1 cellular context compared by ENCODE assay signal in the genomic region with DNA sequence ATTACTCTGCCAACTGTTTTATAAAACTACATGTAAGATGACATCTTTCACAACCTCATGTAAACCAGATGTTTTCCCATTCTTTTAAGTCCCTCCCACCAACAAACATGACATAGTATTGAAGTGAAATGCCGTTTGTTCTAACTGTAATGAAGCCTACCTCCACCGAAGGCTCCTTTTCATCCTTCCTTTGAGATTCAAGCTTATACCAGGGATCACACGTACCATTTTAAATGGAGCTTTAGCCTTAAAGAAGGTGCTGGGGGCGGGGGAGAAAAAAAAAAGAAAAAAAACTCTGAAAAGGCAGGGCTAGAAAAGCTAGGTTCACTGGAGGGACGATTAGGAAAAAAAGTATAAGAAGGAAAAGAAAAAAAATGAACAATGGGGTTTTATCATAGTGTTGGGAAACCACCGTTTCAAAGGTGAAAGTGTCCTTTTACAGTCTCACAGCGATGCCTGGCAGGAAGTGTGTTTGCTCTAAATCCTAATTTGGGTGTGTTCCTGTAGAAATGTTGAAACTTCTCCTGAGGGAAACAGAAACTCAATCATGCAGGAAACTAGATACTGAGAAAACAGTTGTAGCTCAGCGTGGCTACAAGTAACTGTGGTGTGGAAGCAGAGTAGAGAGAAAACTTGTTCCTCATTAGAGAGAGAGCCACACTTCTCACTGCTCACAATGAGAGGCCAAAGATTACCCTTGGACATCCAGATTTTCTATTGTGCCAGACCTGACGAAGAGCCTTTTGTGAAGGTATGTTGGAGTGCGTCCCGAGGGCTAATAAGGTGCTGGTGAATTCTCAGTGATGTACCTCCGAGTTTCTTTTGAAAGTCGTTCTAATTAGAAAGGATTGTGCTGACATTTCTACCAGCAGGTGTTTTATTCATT.
TF ChIP-seq lines count a peak whose summit lies in the region.

No MANE protein-coding gene starts in this region.

TF ChIP-seq in HEK293, 187 proteins besides CTCF, POLR2A, EP300 and RAD21 (continued from another document):
- no peak for TF ChIP-seq HOXC10 (CRISPR knock-in tag; IDR thresholded peaks at IDR 0.05)
- TF ChIP-seq, protein P1, sequence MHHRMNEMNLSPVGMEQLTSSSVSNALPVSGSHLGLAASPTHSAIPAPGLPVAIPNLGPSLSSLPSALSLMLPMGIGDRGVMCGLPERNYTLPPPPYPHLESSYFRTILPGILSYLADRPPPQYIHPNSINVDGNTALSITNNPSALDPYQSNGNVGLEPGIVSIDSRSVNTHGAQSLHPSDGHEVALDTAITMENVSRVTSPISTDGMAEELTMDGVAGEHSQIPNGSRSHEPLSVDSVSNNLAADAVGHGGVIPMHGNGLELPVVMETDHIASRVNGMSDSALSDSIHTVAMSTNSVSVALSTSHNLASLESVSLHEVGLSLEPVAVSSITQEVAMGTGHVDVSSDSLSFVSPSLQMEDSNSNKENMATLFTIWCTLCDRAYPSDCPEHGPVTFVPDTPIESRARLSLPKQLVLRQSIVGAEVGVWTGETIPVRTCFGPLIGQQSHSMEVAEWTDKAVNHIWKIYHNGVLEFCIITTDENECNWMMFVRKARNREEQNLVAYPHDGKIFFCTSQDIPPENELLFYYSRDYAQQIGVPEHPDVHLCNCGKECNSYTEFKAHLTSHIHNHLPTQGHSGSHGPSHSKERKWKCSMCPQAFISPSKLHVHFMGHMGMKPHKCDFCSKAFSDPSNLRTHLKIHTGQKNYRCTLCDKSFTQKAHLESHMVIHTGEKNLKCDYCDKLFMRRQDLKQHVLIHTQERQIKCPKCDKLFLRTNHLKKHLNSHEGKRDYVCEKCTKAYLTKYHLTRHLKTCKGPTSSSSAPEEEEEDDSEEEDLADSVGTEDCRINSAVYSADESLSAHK (tag by site-specific recombination; IDR thresholded peaks at IDR 0.05) = peak; percentile 90
- TF ChIP-seq ZNF26 (tag by site-specific recombination; IDR thresholded peaks at IDR 0.05) = no peak
- no peak for TF ChIP-seq AEBP2 (tag by site-specific recombination; IDR thresholded peaks at IDR 0.05; ENCODE audit: borderline replicate concordance)
- TF ChIP-seq ZSCAN18 (tag by site-specific recombination; IDR thresholded peaks at IDR 0.05) = no peak
- no peak for TF ChIP-seq REPIN1 (tag by site-specific recombination; IDR thresholded peaks at IDR 0.05; ENCODE audit: low read depth)
- peak; percentile 11; the same call in 1 of the 2 replicates for TF ChIP-seq IKZF3 (tag by site-specific recombination; IDR thresholded peaks at IDR 0.05)
- TF ChIP-seq ZFP69B (tag by site-specific recombination; IDR thresholded peaks at IDR 0.05) = peak; percentile 63; the same call in 1 of the 2 replicates
- TF ChIP-seq INSM2 (tag by site-specific recombination; IDR thresholded peaks at IDR 0.05) = 0 out of 2 replicates have a peak, but pooled peaks have one; percentile 51
- TF ChIP-seq, protein P2, sequence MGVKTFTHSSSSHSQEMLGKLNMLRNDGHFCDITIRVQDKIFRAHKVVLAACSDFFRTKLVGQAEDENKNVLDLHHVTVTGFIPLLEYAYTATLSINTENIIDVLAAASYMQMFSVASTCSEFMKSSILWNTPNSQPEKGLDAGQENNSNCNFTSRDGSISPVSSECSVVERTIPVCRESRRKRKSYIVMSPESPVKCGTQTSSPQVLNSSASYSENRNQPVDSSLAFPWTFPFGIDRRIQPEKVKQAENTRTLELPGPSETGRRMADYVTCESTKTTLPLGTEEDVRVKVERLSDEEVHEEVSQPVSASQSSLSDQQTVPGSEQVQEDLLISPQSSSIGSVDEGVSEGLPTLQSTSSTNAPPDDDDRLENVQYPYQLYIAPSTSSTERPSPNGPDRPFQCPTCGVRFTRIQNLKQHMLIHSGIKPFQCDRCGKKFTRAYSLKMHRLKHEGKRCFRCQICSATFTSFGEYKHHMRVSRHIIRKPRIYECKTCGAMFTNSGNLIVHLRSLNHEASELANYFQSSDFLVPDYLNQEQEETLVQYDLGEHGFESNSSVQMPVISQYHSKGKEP (tag by site-specific recombination; IDR thresholded peaks at IDR 0.05) = 0 out of 2 replicates have a peak, but pooled peaks have one; percentile 41
- peak; percentile 77 for TF ChIP-seq ZIC2 (tag by site-specific recombination; IDR thresholded peaks at IDR 0.05)
- TF ChIP-seq, protein P3, sequence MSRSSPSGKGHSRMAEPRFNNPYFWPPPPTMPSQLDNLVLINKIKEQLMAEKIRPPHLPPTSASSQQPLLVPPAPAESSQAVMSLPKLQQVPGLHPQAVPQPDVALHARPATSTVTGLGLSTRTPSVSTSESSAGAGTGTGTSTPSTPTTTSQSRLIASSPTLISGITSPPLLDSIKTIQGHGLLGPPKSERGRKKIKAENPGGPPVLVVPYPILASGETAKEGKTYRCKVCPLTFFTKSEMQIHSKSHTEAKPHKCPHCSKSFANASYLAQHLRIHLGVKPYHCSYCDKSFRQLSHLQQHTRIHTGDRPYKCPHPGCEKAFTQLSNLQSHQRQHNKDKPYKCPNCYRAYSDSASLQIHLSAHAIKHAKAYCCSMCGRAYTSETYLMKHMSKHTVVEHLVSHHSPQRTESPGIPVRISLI (tag by site-specific recombination; IDR thresholded peaks at IDR 0.05) = peak; percentile 90
- TF ChIP-seq ZNF596 (tag by site-specific recombination; IDR thresholded peaks at IDR 0.05) = peak; percentile 93
- TF ChIP-seq TRIM28 (IDR thresholded peaks at IDR 0.05; ENCODE audit: borderline replicate concordance, low read length) = peak; percentile 58; the same call in 1 of the 2 replicates
- TF ChIP-seq ZNF600 (tag by site-specific recombination; IDR thresholded peaks at IDR 0.05) = peak; percentile 64; the same call in 1 of the 2 replicates
- peak; percentile 20; the same call in 1 of the 2 replicates for TF ChIP-seq ZNF18 (tag by site-specific recombination; IDR thresholded peaks at IDR 0.05)
- TF ChIP-seq, protein P4, sequence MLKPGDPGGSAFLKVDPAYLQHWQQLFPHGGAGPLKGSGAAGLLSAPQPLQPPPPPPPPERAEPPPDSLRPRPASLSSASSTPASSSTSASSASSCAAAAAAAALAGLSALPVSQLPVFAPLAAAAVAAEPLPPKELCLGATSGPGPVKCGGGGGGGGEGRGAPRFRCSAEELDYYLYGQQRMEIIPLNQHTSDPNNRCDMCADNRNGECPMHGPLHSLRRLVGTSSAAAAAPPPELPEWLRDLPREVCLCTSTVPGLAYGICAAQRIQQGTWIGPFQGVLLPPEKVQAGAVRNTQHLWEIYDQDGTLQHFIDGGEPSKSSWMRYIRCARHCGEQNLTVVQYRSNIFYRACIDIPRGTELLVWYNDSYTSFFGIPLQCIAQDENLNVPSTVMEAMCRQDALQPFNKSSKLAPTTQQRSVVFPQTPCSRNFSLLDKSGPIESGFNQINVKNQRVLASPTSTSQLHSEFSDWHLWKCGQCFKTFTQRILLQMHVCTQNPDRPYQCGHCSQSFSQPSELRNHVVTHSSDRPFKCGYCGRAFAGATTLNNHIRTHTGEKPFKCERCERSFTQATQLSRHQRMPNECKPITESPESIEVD (tag by site-specific recombination; IDR thresholded peaks at IDR 0.05) = peak; percentile 94
- TF ChIP-seq ZNF561 (tag by site-specific recombination; IDR thresholded peaks at IDR 0.05; ENCODE audit: borderline replicate concordance) = peak; percentile 39; the same call in 1 of the 2 replicates
- TF ChIP-seq ZEB2 (tag by site-specific recombination; IDR thresholded peaks at IDR 0.05) = peak; percentile 52; the same call in 1 of the 2 replicates
- TF ChIP-seq ZNF629 (tag by site-specific recombination; IDR thresholded peaks at IDR 0.05) = peak; percentile 22; the same call in 1 of the 2 replicates
- TF ChIP-seq, protein P5, sequence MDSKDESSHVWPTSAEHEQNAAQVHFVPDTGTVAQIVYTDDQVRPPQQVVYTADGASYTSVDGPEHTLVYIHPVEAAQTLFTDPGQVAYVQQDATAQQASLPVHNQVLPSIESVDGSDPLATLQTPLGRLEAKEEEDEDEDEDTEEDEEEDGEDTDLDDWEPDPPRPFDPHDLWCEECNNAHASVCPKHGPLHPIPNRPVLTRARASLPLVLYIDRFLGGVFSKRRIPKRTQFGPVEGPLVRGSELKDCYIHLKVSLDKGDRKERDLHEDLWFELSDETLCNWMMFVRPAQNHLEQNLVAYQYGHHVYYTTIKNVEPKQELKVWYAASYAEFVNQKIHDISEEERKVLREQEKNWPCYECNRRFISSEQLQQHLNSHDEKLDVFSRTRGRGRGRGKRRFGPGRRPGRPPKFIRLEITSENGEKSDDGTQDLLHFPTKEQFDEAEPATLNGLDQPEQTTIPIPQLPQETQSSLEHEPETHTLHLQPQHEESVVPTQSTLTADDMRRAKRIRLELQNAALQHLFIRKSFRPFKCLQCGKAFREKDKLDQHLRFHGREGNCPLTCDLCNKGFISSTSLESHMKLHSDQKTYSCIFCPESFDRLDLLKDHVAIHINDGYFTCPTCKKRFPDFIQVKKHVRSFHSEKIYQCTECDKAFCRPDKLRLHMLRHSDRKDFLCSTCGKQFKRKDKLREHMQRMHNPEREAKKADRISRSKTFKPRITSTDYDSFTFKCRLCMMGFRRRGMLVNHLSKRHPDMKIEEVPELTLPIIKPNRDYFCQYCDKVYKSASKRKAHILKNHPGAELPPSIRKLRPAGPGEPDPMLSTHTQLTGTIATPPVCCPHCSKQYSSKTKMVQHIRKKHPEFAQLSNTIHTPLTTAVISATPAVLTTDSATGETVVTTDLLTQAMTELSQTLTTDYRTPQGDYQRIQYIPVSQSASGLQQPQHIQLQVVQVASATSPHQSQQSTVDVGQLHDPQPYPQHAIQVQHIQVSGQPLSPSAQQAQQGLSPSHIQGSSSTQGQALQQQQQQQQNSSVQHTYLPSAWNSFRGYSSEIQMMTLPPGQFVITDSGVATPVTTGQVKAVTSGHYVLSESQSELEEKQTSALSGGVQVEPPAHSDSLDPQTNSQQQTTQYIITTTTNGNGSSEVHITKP (tag by site-specific recombination; IDR thresholded peaks at IDR 0.05) = peak; percentile 48
- peak; percentile 62; the same call in 1 of the 2 replicates for TF ChIP-seq ZNF692 (tag by site-specific recombination; IDR thresholded peaks at IDR 0.05)
